In genomic region chr20:34579936-34580587, GRCh38 we compare ENCODE assay signal across 7 cellular contexts. TPM values are rescaled to one million over a fixed set of nuclear protein-coding genes. Genes with fewer than 3 reads are reported as not detected.
DNase-seq lines count a peak whose midpoint lies in the region; ATAC-seq and FAIRE-seq lines count a peak whose summit lies in the region.

No MANE protein-coding gene starts in this region.

- H3K36me3 Mint-ChIP-seq in activated naive CD8-positive, alpha-beta T cell treated with anti-CD3 and anti-CD28 coated beads, Interleukin-2, amount 10 ng/mL, durations not matched to agents 7 days and 5 days, result peaks cover 5% of the 10 kb centered on the region

- intact Hi-C loops in sciatic nerve (cut with DNase I), result loop anchor here (10.0 kb wide), 1 partner anchor 125 kb away; the partner anchor contains the start of gene TP53INP2

- H3K27me3 Mint-ChIP-seq in activated naive CD8-positive, alpha-beta T cell treated with anti-CD3 and anti-CD28 coated beads, Interleukin-2, amount 10 ng/mL, durations not matched to agents 7 days and 5 days, result no peaks in the 10 kb centered on the region

- POLR2A ChIA-PET in activated naive CD8-positive, alpha-beta T cell treated with anti-CD3 and anti-CD28 coated beads, Interleukin-2, amount 10 ng/mL, durations not matched to agents 7 days and 5 days (lab: Charles Lee), result interaction anchor here (0.5 kb wide), 1 partner anchor 1259 kb away, joined by 4 read pairs; no protein-coding TSS in a partner anchor

- peak; percentile 93 for FAIRE-seq in GM19239 (lab: Jason Lieb, UNC)

- no peaks in the 10 kb centered on the region for H3K9me3 Mint-ChIP-seq in activated naive CD8-positive, alpha-beta T cell treated with anti-CD3 and anti-CD28 coated beads, Interleukin-2, amount 10 ng/mL, durations not matched to agents 7 days and 5 days

- H3K4me1 Mint-ChIP-seq in activated naive CD8-positive, alpha-beta T cell treated with anti-CD3 and anti-CD28 coated beads, Interleukin-2, amount 10 ng/mL, durations not matched to agents 7 days and 5 days, result peaks cover 18% of the 10 kb centered on the region

- H3K27ac Mint-ChIP-seq in activated naive CD8-positive, alpha-beta T cell treated with anti-CD3 and anti-CD28 coated beads, Interleukin-2, amount 10 ng/mL, durations not matched to agents 7 days and 5 days, result peak overlapping the region; percentile 84

- peak overlapping the region; percentile 30 for H3K4me3 Mint-ChIP-seq in activated naive CD8-positive, alpha-beta T cell treated with anti-CD3 and anti-CD28 coated beads, Interleukin-2, amount 10 ng/mL, durations not matched to agents 7 days and 5 days

- DNase-seq in GM19239 (ENCODE audit: insufficient read length, low spot score) (no peak), sciatic nerve (ENCODE audit: low spot score) (peak; percentile 42), GM19238 (ENCODE audit: insufficient read length, low spot score) (no peak), GM19240 (ENCODE audit: insufficient read length, low spot score) (no peak)
- DNase-seq in activated naive CD8-positive, alpha-beta T cell treated with anti-CD3 and anti-CD28 coated beads, Interleukin-2, amount 10 ng/mL, durations not matched to agents 7 days and 5 days, result no peak

- peak; percentile 57 for ATAC-seq in HG03432 (IDR thresholded peaks at IDR 0.05; ENCODE audit: unreplicated experiment)
- ATAC-seq in activated naive CD8-positive, alpha-beta T cell treated with anti-CD3 and anti-CD28 coated beads, Interleukin-2, amount 10 ng/mL, durations not matched to agents 7 days and 5 days (ENCODE audit: low read depth), result peak; percentile 78
- peak; percentile 16 for ATAC-seq in sciatic nerve
- ATAC-seq in HG02840 (IDR thresholded peaks at IDR 0.05; ENCODE audit: low FRiP score, unreplicated experiment), result no peak

RNA-seq across cellular contexts. Expression of gene MAP1LC3A, which starts 21.5 kb away (rescaled TPM):
- 1 to 10 TPM in 1 of 2 experiments, under 1 TPM in 1; 0.99 to 1.9 TPM for total RNA-seq in activated naive CD8-positive, alpha-beta T cell treated with anti-CD3 and anti-CD28 coated beads, Interleukin-2, amount 10 ng/mL, durations not matched to agents 7 days and 5 days
- total RNA-seq in sciatic nerve, result 72.1 TPM

Comparison
In these comparisons a context has a peak if more than half of its experiments do, and no peak if none do; other contexts are left out.
1. RNA of gene MAP1LC3A, which starts 21.5 kb away (total RNA-seq): 72.1 TPM in sciatic nerve (single experiment); 0.99 to 1.9 TPM in activated naive CD8-positive, alpha-beta T cell treated with anti-CD3 and anti-CD28 coated beads, Interleukin-2, amount 10 ng/mL, durations not matched to agents 7 days and 5 days; every median in the first group is over 10 times any median in the second.